ENCODE assay signal across 12 cellular contexts in genomic region chr9:76605271-76605670, GRCh38.
A peak's percentile ranks its signal among the peaks of the same experiment; 100 is the strongest.
DNase-seq lines count a peak whose midpoint lies in the region; ATAC-seq and TF ChIP-seq lines count a peak whose summit lies in the region.
"Had no signal": no experiment of that assay in that cellular context is flagged by ENCODE, and none has a peak within 500 bp of the region (broad histone marks: within the 10 kb centered on the region; RNA-seq: fewer than 3 reads in every experiment).

No MANE protein-coding gene starts in this region.

- no peaks in the 10 kb centered on the region for H3K9me2 ChIP-seq in MM.1S (replicated peaks; ENCODE audit: insufficient read depth, low read length)

- no peak overlapping the region for H3K9ac ChIP-seq in MM.1S (ENCODE audit: low read length)

- no peaks in the 10 kb centered on the region for H3F3A ChIP-seq in MM.1S (ENCODE audit: insufficient read depth, low read length)

- peaks cover 18% of the 10 kb centered on the region for H3K4me1 Mint-ChIP-seq in activated T-cell treated with anti-CD3 and anti-CD28 coated beads, Interleukin-2, amount 50 U/mL, for 72 hours (ENCODE audit: low read depth)

- H4K20me1 ChIP-seq in MM.1S (ENCODE audit: insufficient read depth, low read length), result no peaks in the 10 kb centered on the region

- no peak overlapping the region for H2AFZ ChIP-seq in MM.1S (ENCODE audit: low read length)

- no peaks in the 10 kb centered on the region for H3K9me3 ChIP-seq in MM.1S (replicated peaks; ENCODE audit: insufficient read depth, low read length)
- H3K9me3 ChIP-seq: lower lobe of right lung had no signal

- no peak overlapping the region for H3K27ac Mint-ChIP-seq in activated T-cell treated with anti-CD3 and anti-CD28 coated beads, Interleukin-2, amount 50 U/mL, for 72 hours

- H3K9me3 Mint-ChIP-seq in activated T-cell treated with anti-CD3 and anti-CD28 coated beads, Interleukin-2, amount 50 U/mL, for 72 hours, result no peaks in the 10 kb centered on the region

- DNase-seq in GM10266 (ENCODE audit: extremely low spot score) (peak; percentile 48), MM.1S (no peak), NCI-H345 treated with DMSO at 0.1 percent for 48 hours (lab: John Stamatoyannopoulos, UW; ENCODE audit: unreplicated experiment) (no peak), inferior parietal cortex (ENCODE audit: extremely low spot score) (no peak)
- no peak for DNase-seq in activated T-cell treated with anti-CD3 and anti-CD28 coated beads, Interleukin-2, amount 50 U/mL, for 72 hours
- DNase-seq: amniotic stem cell, lower lobe of right lung, NCI-H446 had no signal

- H3K36me3 ChIP-seq in MM.1S (replicated peaks; ENCODE audit: insufficient read depth, low read length), result no peaks in the 10 kb centered on the region
- H3K36me3 ChIP-seq: lower lobe of right lung had no signal

- no peak overlapping the region for H3K4me3 Mint-ChIP-seq in activated T-cell treated with anti-CD3 and anti-CD28 coated beads, Interleukin-2, amount 50 U/mL, for 72 hours

- no peak overlapping the region for H3K4me2 ChIP-seq in MM.1S (ENCODE audit: low read depth, low read length)

- H3K27me3 ChIP-seq in MM.1S (replicated peaks; ENCODE audit: insufficient read depth, low read length), result no peaks in the 10 kb centered on the region

- H3K4me3 ChIP-seq in MM.1S (ENCODE audit: low read length), result no peak overlapping the region
- H3K4me3 ChIP-seq: lower lobe of right lung had no signal

- ATAC-seq in GM19395 (IDR thresholded peaks at IDR 0.05; ENCODE audit: unreplicated experiment) (peak; percentile 95), HG02852 (IDR thresholded peaks at IDR 0.05; ENCODE audit: unreplicated experiment) (peak; percentile 94), HG03571 (IDR thresholded peaks at IDR 0.05; ENCODE audit: unreplicated experiment) (peak; percentile 68)
- no peak for ATAC-seq in activated T-cell treated with anti-CD3 and anti-CD28 coated beads, Interleukin-2, amount 50 U/mL, for 72 hours (replicated peaks in 1 of 2)
- ATAC-seq: lower lobe of right lung, SK-N-SH treated with all-trans-retinoic acid at 6 μM for 48 hours had no signal

- H3K4me1 ChIP-seq in MM.1S (ENCODE audit: low read length), result no peaks in the 10 kb centered on the region; the same call in 1 of the 2 replicates

- H3K27ac ChIP-seq in MM.1S (ENCODE audit: low read length), result no peak overlapping the region
- H3K27ac ChIP-seq: lower lobe of right lung had no signal

- H3K36me3 Mint-ChIP-seq in activated T-cell treated with anti-CD3 and anti-CD28 coated beads, Interleukin-2, amount 50 U/mL, for 72 hours (ENCODE audit: insufficient read depth in 2 of 2), result peaks cover 0 to 1% of the 10 kb centered on the region in 2 donors

- peaks cover 16% of the 10 kb centered on the region for H3K27me3 Mint-ChIP-seq in activated T-cell treated with anti-CD3 and anti-CD28 coated beads, Interleukin-2, amount 50 U/mL, for 72 hours (ENCODE audit: low read depth)

- TF ChIP-seq CTCF in GM10266 (IDR thresholded peaks at IDR 0.05; ENCODE audit: control insufficient read depth, insufficient read depth, low read depth, missing control alignments) (no peak), MM.1S (IDR thresholded peaks at IDR 0.05; ENCODE audit: low read length) (no peak)

- no peaks in the 10 kb centered on the region for H3K79me2 ChIP-seq in MM.1S (ENCODE audit: low read length)

Comparison
In these comparisons a context has a peak if more than half of its experiments do, and no peak if none do; other contexts are left out.
1. ATAC-seq: peak in GM19395 (single experiment), HG02852 (single experiment) and HG03571 (single experiment); none in activated T-cell treated with anti-CD3 and anti-CD28 coated beads, Interleukin-2, amount 50 U/mL, for 72 hours (0 of 2).